Comparison of ENCODE assay signal across 1 cellular context in the genomic region with DNA sequence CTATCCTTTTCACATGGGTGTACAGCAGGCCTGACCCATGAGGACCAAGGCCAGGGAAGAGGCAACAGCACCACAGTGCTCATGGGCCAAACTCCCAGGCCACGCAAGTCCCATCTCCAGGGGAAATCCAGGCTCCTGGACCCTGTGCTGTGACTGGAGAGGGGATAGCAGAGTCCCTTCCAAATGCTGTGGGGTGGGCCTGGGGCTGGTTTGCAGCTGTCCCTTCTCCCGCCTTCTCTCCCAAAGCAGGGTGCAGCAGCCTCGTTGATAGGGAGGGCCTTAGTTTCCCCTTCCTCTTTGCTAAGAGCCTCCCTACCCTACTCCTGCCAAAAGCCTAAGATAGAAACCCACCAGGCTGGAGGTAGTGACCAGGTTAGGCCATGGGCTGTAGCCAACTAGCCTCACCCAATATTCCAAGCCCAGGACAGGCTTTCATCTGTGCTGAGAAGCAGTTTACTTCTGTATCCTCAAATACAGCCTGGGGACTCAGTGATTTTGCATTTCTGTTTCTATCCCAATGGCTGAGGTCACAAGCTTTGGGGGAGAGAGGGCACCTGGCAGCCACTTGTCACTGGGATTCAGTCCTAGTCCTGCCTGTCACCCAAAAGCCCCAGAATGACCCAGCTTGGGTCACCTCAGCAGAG.
TF ChIP-seq lines count a peak whose summit lies in the region.

No MANE protein-coding gene starts in this region.

TF ChIP-seq in HEK293, 187 proteins besides CTCF, POLR2A, EP300 and RAD21 (continued from another document):
- TF ChIP-seq, protein P1, sequence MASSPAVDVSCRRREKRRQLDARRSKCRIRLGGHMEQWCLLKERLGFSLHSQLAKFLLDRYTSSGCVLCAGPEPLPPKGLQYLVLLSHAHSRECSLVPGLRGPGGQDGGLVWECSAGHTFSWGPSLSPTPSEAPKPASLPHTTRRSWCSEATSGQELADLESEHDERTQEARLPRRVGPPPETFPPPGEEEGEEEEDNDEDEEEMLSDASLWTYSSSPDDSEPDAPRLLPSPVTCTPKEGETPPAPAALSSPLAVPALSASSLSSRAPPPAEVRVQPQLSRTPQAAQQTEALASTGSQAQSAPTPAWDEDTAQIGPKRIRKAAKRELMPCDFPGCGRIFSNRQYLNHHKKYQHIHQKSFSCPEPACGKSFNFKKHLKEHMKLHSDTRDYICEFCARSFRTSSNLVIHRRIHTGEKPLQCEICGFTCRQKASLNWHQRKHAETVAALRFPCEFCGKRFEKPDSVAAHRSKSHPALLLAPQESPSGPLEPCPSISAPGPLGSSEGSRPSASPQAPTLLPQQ (tag by site-specific recombination; IDR thresholded peaks at IDR 0.05): no peak
- TF ChIP-seq ZFP41 (tag by site-specific recombination; IDR thresholded peaks at IDR 0.05; ENCODE audit: borderline replicate concordance) (no peak), ZNF621 (tag by site-specific recombination; IDR thresholded peaks at IDR 0.05) (no peak), ZNF747 (tag by site-specific recombination; IDR thresholded peaks at IDR 0.05) (no peak), KLF7 (tag by site-specific recombination; IDR thresholded peaks at IDR 0.05; ENCODE audit: borderline replicate concordance) (no peak), FEZF1 (tag by site-specific recombination; IDR thresholded peaks at IDR 0.05) (no peak), ZNF654 (tag by site-specific recombination; IDR thresholded peaks at IDR 0.05; ENCODE audit: low read depth) (no peak), ZNF830 (tag by site-specific recombination; IDR thresholded peaks at IDR 0.05; ENCODE audit: low read depth) (no peak), ZNF155 (tag by site-specific recombination; IDR thresholded peaks at IDR 0.05) (no peak), ZNF112 (tag by site-specific recombination; IDR thresholded peaks at IDR 0.05) (no peak), ZNF792 (tag by site-specific recombination; IDR thresholded peaks at IDR 0.05) (no peak)
- TF ChIP-seq, protein P2, sequence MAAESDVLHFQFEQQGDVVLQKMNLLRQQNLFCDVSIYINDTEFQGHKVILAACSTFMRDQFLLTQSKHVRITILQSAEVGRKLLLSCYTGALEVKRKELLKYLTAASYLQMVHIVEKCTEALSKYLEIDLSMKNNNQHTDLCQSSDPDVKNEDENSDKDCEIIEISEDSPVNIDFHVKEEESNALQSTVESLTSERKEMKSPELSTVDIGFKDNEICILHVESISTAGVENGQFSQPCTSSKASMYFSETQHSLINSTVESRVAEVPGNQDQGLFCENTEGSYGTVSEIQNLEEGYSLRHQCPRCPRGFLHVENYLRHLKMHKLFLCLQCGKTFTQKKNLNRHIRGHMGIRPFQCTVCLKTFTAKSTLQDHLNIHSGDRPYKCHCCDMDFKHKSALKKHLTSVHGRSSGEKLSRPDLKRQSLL (tag by site-specific recombination; IDR thresholded peaks at IDR 0.05): no peak
- TF ChIP-seq, protein P3, sequence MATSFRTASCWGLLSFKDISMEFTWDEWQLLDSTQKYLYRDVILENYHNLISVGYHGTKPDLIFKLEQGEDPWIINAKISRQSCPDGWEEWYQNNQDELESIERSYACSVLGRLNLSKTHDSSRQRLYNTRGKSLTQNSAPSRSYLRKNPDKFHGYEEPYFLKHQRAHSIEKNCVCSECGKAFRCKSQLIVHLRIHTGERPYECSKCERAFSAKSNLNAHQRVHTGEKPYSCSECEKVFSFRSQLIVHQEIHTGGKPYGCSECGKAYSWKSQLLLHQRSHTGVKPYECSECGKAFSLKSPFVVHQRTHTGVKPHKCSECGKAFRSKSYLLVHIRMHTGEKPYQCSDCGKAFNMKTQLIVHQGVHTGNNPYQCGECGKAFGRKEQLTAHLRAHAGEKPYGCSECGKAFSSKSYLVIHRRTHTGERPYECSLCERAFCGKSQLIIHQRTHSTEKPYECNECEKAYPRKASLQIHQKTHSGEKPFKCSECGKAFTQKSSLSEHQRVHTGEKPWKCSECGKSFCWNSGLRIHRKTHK (tag by site-specific recombination; IDR thresholded peaks at IDR 0.05): no peak
